ENCODE assay signal across 10 cellular contexts in genomic region chr12:103880299-103881142, GRCh38. TPM values are rescaled to one million over a fixed set of nuclear protein-coding genes. Genes with fewer than 3 reads are reported as not detected.
DNase-seq lines count a peak whose midpoint lies in the region; ATAC-seq and TF ChIP-seq lines count a peak whose summit lies in the region.
"Had no signal": no experiment of that assay in that cellular context is flagged by ENCODE, and none has a peak within 500 bp of the region (broad histone marks: within the 10 kb centered on the region; RNA-seq: fewer than 3 reads in every experiment).

No MANE protein-coding gene starts in this region.

- in situ Hi-C loops in Caki2 (cut with HindIII; ENCODE audit: low pct_unique_long_range_greater_than_20kb, low sequenced_read_pairs), result no loop called here

- peaks cover 34% of the 10 kb centered on the region for H3K4me1 ChIP-seq in foreskin keratinocyte
- H3K4me1 ChIP-seq: colonic mucosa had no signal

- no peak overlapping the region for H3K4me3 Mint-ChIP-seq in activated T-helper 2 cell treated with anti-CD3 and anti-CD28 coated beads, Interferon-gamma antibody, Interleukin-2, Interleukin-4, amounts not matched to agents 10 μg/mL and 5 μg/mL and 100 μg/mL, durations not matched to agents 14 hours and 24 hours and 36 hours (ENCODE audit: low read depth)

- H3K27me3 Mint-ChIP-seq in activated T-helper 2 cell treated with anti-CD3 and anti-CD28 coated beads, Interferon-gamma antibody, Interleukin-2, Interleukin-4, amounts not matched to agents 10 μg/mL and 5 μg/mL and 100 μg/mL, durations not matched to agents 14 hours and 24 hours and 36 hours (ENCODE audit: low read depth), result peaks cover 5% of the 10 kb centered on the region

- H3K36me3 Mint-ChIP-seq in activated T-helper 2 cell treated with anti-CD3 and anti-CD28 coated beads, Interferon-gamma antibody, Interleukin-2, Interleukin-4, amounts not matched to agents 10 μg/mL and 5 μg/mL and 100 μg/mL, durations not matched to agents 14 hours and 24 hours and 36 hours (ENCODE audit: low read depth), result no peaks in the 10 kb centered on the region

- no peak for TF ChIP-seq CTCF in foreskin keratinocyte (conservative IDR thresholded peaks at IDR 0.05)

- H3K27ac ChIP-seq in foreskin keratinocyte, result peak overlapping the region; percentile 81
- H3K27ac ChIP-seq: colonic mucosa had no signal

- intact Hi-C loops in activated T-helper 2 cell treated with anti-CD3 and anti-CD28 coated beads, Interferon-gamma antibody, Interleukin-2, Interleukin-4, amounts not matched to agents 10 μg/mL and 5 μg/mL and 100 μg/mL, durations not matched to agents 14 hours and 24 hours and 36 hours (cut with micrococcal nuclease), result loop anchor here (5.0 kb wide), 1 partner anchor 87 kb away; the partner anchor contains the start of gene TDG

- H3K4me1 Mint-ChIP-seq in activated T-helper 2 cell treated with anti-CD3 and anti-CD28 coated beads, Interferon-gamma antibody, Interleukin-2, Interleukin-4, amounts not matched to agents 10 μg/mL and 5 μg/mL and 100 μg/mL, durations not matched to agents 14 hours and 24 hours and 36 hours (ENCODE audit: low read depth), result peaks cover 33% of the 10 kb centered on the region

- no peaks in the 10 kb centered on the region for H3K27me3 ChIP-seq in foreskin keratinocyte
- H3K27me3 ChIP-seq: colonic mucosa had no signal

- peak; percentile 23 for TF ChIP-seq POLR2A in GM19099 (IDR thresholded peaks at IDR 0.05; ENCODE audit: extremely low read depth, insufficient read length, low read depth)

- no peak overlapping the region for H3K27ac Mint-ChIP-seq in activated T-helper 2 cell treated with anti-CD3 and anti-CD28 coated beads, Interferon-gamma antibody, Interleukin-2, Interleukin-4, amounts not matched to agents 10 μg/mL and 5 μg/mL and 100 μg/mL, durations not matched to agents 14 hours and 24 hours and 36 hours

- DNase-seq in Caki2 (ENCODE audit: low read depth), result peak; percentile 37
- peak; percentile 83 for DNase-seq in NCI-H2081 treated with DMSO at 0.1 percent for 48 hours (lab: John Stamatoyannopoulos, UW)
- peak; percentile 95 to 97 for DNase-seq in foreskin keratinocyte
- no peak for DNase-seq in activated T-helper 2 cell treated with anti-CD3 and anti-CD28 coated beads, Interferon-gamma antibody, Interleukin-2, Interleukin-4, amounts not matched to agents 10 μg/mL and 5 μg/mL and 100 μg/mL, durations not matched to agents 14 hours and 24 hours and 36 hours (ENCODE audit: low spot score)
- no peak for DNase-seq in effector CD4-positive, alpha-beta T cell
- DNase-seq: colonic mucosa, NCI-H2171 had no signal

- no peaks in the 10 kb centered on the region for H3K9me3 Mint-ChIP-seq in activated T-helper 2 cell treated with anti-CD3 and anti-CD28 coated beads, Interferon-gamma antibody, Interleukin-2, Interleukin-4, amounts not matched to agents 10 μg/mL and 5 μg/mL and 100 μg/mL, durations not matched to agents 14 hours and 24 hours and 36 hours

- ATAC-seq in foreskin keratinocyte (peak; percentile 83), HG02884 (IDR thresholded peaks at IDR 0.05; ENCODE audit: unreplicated experiment) (no peak), HG02840 (IDR thresholded peaks at IDR 0.05; ENCODE audit: low FRiP score, unreplicated experiment) (no peak)

RNA-seq across cellular contexts. Expression of gene NT5DC3, which starts 39.5 kb away (rescaled TPM):
- 4.5 and 6.6 TPM in 2 replicates for total RNA-seq in Caki2 (2014; rRNA removed; shearing (Covaris generic); ENCODE audit: low replicate concordance)
- 20.8 and 34.3 TPM in 2 replicates for total RNA-seq in foreskin keratinocyte
- polyA plus RNA-seq in foreskin keratinocyte, result 6.1 and 9.3 TPM in 2 replicates
- 10.9 and 12.0 TPM in 2 replicates for total RNA-seq in activated T-helper 2 cell treated with anti-CD3 and anti-CD28 coated beads, Interferon-gamma antibody, Interleukin-2, Interleukin-4, amounts not matched to agents 10 μg/mL and 5 μg/mL and 100 μg/mL, durations not matched to agents 14 hours and 24 hours and 36 hours

RNA-seq across cellular contexts. Expression of gene HSP90B1, which starts 49.7 kb away (rescaled TPM):
- 186 and 205 TPM in 2 replicates for total RNA-seq in Caki2 (2014; rRNA removed; shearing (Covaris generic); ENCODE audit: low replicate concordance)
- 981 and 1,151 TPM in 2 replicates for total RNA-seq in foreskin keratinocyte
- 747 and 810 TPM in 2 replicates for polyA plus RNA-seq in foreskin keratinocyte
- total RNA-seq in activated T-helper 2 cell treated with anti-CD3 and anti-CD28 coated beads, Interferon-gamma antibody, Interleukin-2, Interleukin-4, amounts not matched to agents 10 μg/mL and 5 μg/mL and 100 μg/mL, durations not matched to agents 14 hours and 24 hours and 36 hours, result 615 and 617 TPM in 2 replicates

Comparison
In these comparisons a context has a peak if more than half of its experiments do, and no peak if none do; other contexts are left out.
1. DNase-seq: peak in Caki2 (single experiment), NCI-H2081 treated with DMSO at 0.1 percent for 48 hours (single experiment) and foreskin keratinocyte (2 of 2); none in activated T-helper 2 cell treated with anti-CD3 and anti-CD28 coated beads, Interferon-gamma antibody, Interleukin-2, Interleukin-4, amounts not matched to agents 10 μg/mL and 5 μg/mL and 100 μg/mL, durations not matched to agents 14 hours and 24 hours and 36 hours (single experiment) and effector CD4-positive, alpha-beta T cell (single experiment).